Comparison of ENCODE assay signal across 12 cellular contexts in genomic region chr2:767440-767839, GRCh38.
DNase-seq lines count a peak whose midpoint lies in the region.
"Had no signal": no experiment of that assay in that cellular context is flagged by ENCODE, and none has a peak within 500 bp of the region (broad histone marks: within the 10 kb centered on the region; RNA-seq: fewer than 3 reads in every experiment).

No MANE protein-coding gene starts in this region.

- H3K4me1 Mint-ChIP-seq in activated naive CD8-positive, alpha-beta T cell treated with anti-CD3 and anti-CD28 coated beads for 36 hours, result peaks cover 32% of the 10 kb centered on the region

- no peaks in the 10 kb centered on the region for H3K27me3 Mint-ChIP-seq in activated naive CD8-positive, alpha-beta T cell treated with anti-CD3 and anti-CD28 coated beads for 36 hours

- no peak overlapping the region for H3K4me3 Mint-ChIP-seq in activated naive CD8-positive, alpha-beta T cell treated with anti-CD3 and anti-CD28 coated beads for 36 hours

- no peak overlapping the region for H3K27ac Mint-ChIP-seq in activated naive CD8-positive, alpha-beta T cell treated with anti-CD3 and anti-CD28 coated beads for 36 hours

- DNase-seq in activated CD8-positive, alpha-beta memory T cell treated with anti-CD3 and anti-CD28 coated beads for 4 hours (ENCODE audit: low read depth in 2 of 2), result peak; percentile 4 to 5
- DNase-seq in activated CD8-positive, alpha-beta memory T cell treated with anti-CD3 and anti-CD28 coated beads for 24 hours, result no peak
- DNase-seq in NCI-H2107 (lab: John Stamatoyannopoulos, UW) (peak; percentile 53), NCI-H2029 (lab: John Stamatoyannopoulos, UW) (no peak), SKM-1 (lab: John Stamatoyannopoulos, UW; ENCODE audit: unreplicated experiment) (no peak), NOMO-1 treated with DMSO at 0.1 percent for 48 hours (lab: John Stamatoyannopoulos, UW; ENCODE audit: unreplicated experiment) (no peak)
- DNase-seq in activated naive CD8-positive, alpha-beta T cell treated with anti-CD3 and anti-CD28 coated beads for 36 hours, result peak; percentile 49
- DNase-seq in stimulated activated CD8-positive, alpha-beta memory T cell treated with anti-CD3 and anti-CD28 coated beads, Interleukin-2, amount 100 ng/mL, for 48 hours (ENCODE audit: low read depth in 2 of 2), result peak; percentile 7 to 25
- DNase-seq: NCI-H1048, NCI-H446 treated with DMSO at 0.1 percent for 48 hours, nucleus accumbens, T1000 had no signal

- H3K36me3 Mint-ChIP-seq in activated naive CD8-positive, alpha-beta T cell treated with anti-CD3 and anti-CD28 coated beads for 36 hours, result peaks cover 6% of the 10 kb centered on the region

- H3K9me3 Mint-ChIP-seq in activated naive CD8-positive, alpha-beta T cell treated with anti-CD3 and anti-CD28 coated beads for 36 hours, result peaks cover 8% of the 10 kb centered on the region

Comparison
In these comparisons a context has a peak if more than half of its experiments do, and no peak if none do; other contexts are left out.
1. DNase-seq: peak in activated CD8-positive, alpha-beta memory T cell treated with anti-CD3 and anti-CD28 coated beads for 4 hours (2 of 2), NCI-H2107 (single experiment), activated naive CD8-positive, alpha-beta T cell treated with anti-CD3 and anti-CD28 coated beads for 36 hours (single experiment) and stimulated activated CD8-positive, alpha-beta memory T cell treated with anti-CD3 and anti-CD28 coated beads, Interleukin-2, amount 100 ng/mL, for 48 hours (2 of 2); none in activated CD8-positive, alpha-beta memory T cell treated with anti-CD3 and anti-CD28 coated beads for 24 hours (single experiment), NCI-H2029 (single experiment), SKM-1 (single experiment) and NOMO-1 treated with DMSO at 0.1 percent for 48 hours (single experiment).